ENCODE assay signal across 7 cellular contexts in the genomic region with DNA sequence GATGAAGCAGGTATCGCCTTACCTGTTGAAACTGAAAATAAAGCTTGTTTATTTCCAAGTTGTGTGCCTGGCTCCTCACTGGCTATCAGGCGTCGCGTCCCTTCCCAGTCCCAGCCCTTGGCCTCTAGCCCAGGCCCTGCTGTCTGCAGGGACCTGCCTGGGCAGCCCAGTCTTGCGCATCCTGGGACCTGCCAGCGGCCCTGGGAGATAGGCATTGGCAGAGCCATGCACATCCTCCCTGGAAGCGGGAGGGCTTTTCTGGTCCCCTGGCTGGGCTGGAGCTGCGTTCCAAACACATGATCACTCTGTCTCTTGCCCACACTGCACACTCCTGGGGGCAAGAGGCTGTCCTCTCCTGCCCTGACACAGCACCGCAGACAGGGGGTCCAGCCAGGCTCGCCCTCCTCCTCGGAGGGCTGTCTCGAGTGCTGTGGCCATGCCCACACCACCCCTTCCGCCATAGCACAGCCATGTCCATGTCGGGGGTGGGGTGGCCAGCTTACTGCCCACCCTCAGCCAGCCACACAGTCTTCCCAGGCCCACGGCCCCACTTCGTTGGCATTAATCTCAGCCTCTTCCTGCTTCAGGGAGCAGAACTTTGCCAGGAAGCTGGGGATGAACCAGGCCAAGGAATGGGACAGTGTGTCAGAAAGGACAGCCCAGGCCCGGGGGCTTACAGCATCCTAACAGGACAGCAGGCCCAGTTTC. TPM values are rescaled to one million over a fixed set of nuclear protein-coding genes. Genes with fewer than 3 reads are reported as not detected.
"Had no signal": no experiment of that assay in that cellular context is flagged by ENCODE, and none has a peak within 500 bp of the region (broad histone marks: within the 10 kb centered on the region; RNA-seq: fewer than 3 reads in every experiment).

No MANE protein-coding gene starts in this region.

RNA-seq across cellular contexts. Expression of a gene that starts 57.8 kb away (rescaled TPM):
- total RNA-seq: activated CD4-positive, alpha-beta memory T cell treated with anti-CD3 and anti-CD28 coated beads for 36 hours; activated CD8-positive, alpha-beta memory T cell treated with anti-CD3 and anti-CD28 coated beads, Interleukin-2, amount 10 ng/mL, durations not matched to agents 7 days and 5 days; cardiac muscle cell; mononuclear cell; occipital lobe; posterior vena cava; transverse colon had no signal
